ENCODE assay signal across 25 cellular contexts in the genomic region with DNA sequence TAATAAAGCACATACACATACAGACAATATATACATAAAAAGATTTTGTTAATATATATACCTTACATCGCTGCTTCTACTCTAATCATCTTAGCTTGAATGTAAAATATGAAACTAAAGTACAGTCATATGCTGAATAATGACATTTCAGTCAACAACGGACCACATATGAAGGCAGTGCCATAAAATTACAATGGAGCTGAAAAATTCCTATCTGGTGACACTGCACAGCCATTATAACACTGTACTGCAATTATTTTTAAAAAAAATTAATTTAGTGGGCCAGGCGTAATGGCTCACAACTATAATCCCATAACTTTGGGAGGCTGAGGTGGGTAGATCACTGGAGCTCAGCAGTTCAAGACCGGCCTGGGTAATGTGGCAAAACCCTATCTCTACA.
A peak's percentile ranks its signal among the peaks of the same experiment; 100 is the strongest.
DNase-seq lines count a peak whose midpoint lies in the region; ATAC-seq and TF ChIP-seq lines count a peak whose summit lies in the region.
"Had no signal": no experiment of that assay in that cellular context is flagged by ENCODE, and none has a peak within 500 bp of the region (broad histone marks: within the 10 kb centered on the region; RNA-seq: fewer than 3 reads in every experiment).

No MANE protein-coding gene starts in this region.

- no peaks in the 10 kb centered on the region for H3K9me3 ChIP-seq in GM23248 (ENCODE audit: low read depth)
- H3K9me3 ChIP-seq in trophoblast cell (ENCODE audit: insufficient read depth, low read depth, low read length): no peaks in the 10 kb centered on the region
- H3K9me3 ChIP-seq in PC-9 (ENCODE audit: insufficient read depth, low read depth): no peaks in the 10 kb centered on the region
- H3K9me3 ChIP-seq: A549 had no signal

- H3K4me3 ChIP-seq in GM23248 (no peak overlapping the region), astrocyte of the cerebellum (ENCODE audit: low read depth, low read length) (no peak overlapping the region), trophoblast cell (ENCODE audit: low read depth, low read length) (no peak overlapping the region), PC-9 (no peak overlapping the region)
- H3K4me3 ChIP-seq: A549, SK-N-MC had no signal

- no peak overlapping the region for H4K8ac ChIP-seq in trophoblast cell (ENCODE audit: low read depth, low read length)

- no peak overlapping the region for H2AK5ac ChIP-seq in trophoblast cell (ENCODE audit: low read length)

- H4K12ac ChIP-seq in trophoblast cell (ENCODE audit: low read depth, low read length): no peak overlapping the region

- DNase-seq in EL: peak; percentile 23
- peak; percentile 25 for DNase-seq in GM23248
- peak; percentile 8 for DNase-seq in astrocyte of the cerebellum (ENCODE audit: low read depth)
- peak in 1 of 2 donors; percentile 14 for DNase-seq in trophoblast cell
- DNase-seq in PC-9: no peak
- DNase-seq in activated gamma-delta T cell treated with Interleukin-2 at 50 U/mL for 16 hours: no peak
- DNase-seq: C1 segment of cervical spinal cord; CD4-positive, alpha-beta memory T cell; COR-L47; DMS53; HCEC 1CT; IMR-90; NCI-H1092 treated with DMSO at 0.1 percent for 48 hours; NCI-H1436; NCI-H187; NCI-H524 treated with DMSO at 0.1 percent for 48 hours; NCI-H774; NK-92 treated with Interleukin-12 subunit alpha and Interleukin-12 subunit beta, amount 100 ng/mL, for 24 hours; SHP77 treated with DMSO at 0.1 percent for 48 hours had no signal

- H3F3A ChIP-seq in GM23248 (ENCODE audit: insufficient read depth) (peaks cover 7% of the 10 kb centered on the region; the same call in 1 of the 2 replicates), PC-9 (ENCODE audit: insufficient read depth, low read depth) (peaks cover 2% of the 10 kb centered on the region; the same call in 1 of the 2 replicates)

- H3K9me2 ChIP-seq in GM23248 (ENCODE audit: insufficient read depth) (no peaks in the 10 kb centered on the region), PC-9 (ENCODE audit: insufficient read depth) (no peaks in the 10 kb centered on the region)

- H2BK120ac ChIP-seq in trophoblast cell (ENCODE audit: insufficient read depth, low read length, poor library complexity): no peak overlapping the region

- no peaks in the 10 kb centered on the region for H3K27me3 ChIP-seq in GM23248 (replicated peaks; ENCODE audit: insufficient read depth)
- no peaks in the 10 kb centered on the region for H3K27me3 ChIP-seq in trophoblast cell (ENCODE audit: insufficient read depth, low read length)
- no peaks in the 10 kb centered on the region for H3K27me3 ChIP-seq in PC-9 (ENCODE audit: insufficient read depth, low read depth)

- H2BK5ac ChIP-seq in trophoblast cell (ENCODE audit: low read depth, low read length, poor library complexity): no peak overlapping the region

- BruUV-seq in PC-9 (replicated peaks; lab: Mats Ljungman, UMichigan): no TSS peak

- TF ChIP-seq CTCF in astrocyte of the cerebellum (IDR thresholded peaks at IDR 0.05; ENCODE audit: low read depth, low read length, missing control alignments) (no peak), PC-9 (conservative IDR thresholded peaks at IDR 0.05) (no peak)

- no peak overlapping the region for H2BK12ac ChIP-seq in trophoblast cell (ENCODE audit: low read length)

- intact Hi-C loops in PC-9 (cut with micrococcal nuclease; ENCODE audit: unreplicated experiment): no loop called here

- H3K4me2 ChIP-seq in GM23248 (ENCODE audit: unreplicated experiment): no peak overlapping the region
- no peak overlapping the region for H3K4me2 ChIP-seq in trophoblast cell (ENCODE audit: low read length)
- H3K4me2 ChIP-seq in PC-9: no peak overlapping the region
- H3K4me2 ChIP-seq: A549, KMS-11 had no signal

- POLR2A ChIA-PET in PC-9 (lab: Charles Lee; ENCODE audit: unreplicated experiment): interaction anchor here (0.5 kb wide), 1 partner anchor 288 kb away, joined by 8 read pairs; no protein-coding TSS in a partner anchor

- no peak overlapping the region for H4K91ac ChIP-seq in trophoblast cell (ENCODE audit: low read depth, low read length)

- H4K20me1 ChIP-seq in GM23248 (ENCODE audit: insufficient read depth) (peaks cover 5% of the 10 kb centered on the region; the same call in 1 of the 2 replicates), PC-9 (ENCODE audit: insufficient read depth) (no peaks in the 10 kb centered on the region)

- H3K23ac ChIP-seq in trophoblast cell (ENCODE audit: low read length): no peak overlapping the region

- CTCF ChIA-PET in PC-9 (lab: Charles Lee): no interaction called here

- no peak overlapping the region for H3K14ac ChIP-seq in trophoblast cell (ENCODE audit: low read length)

- peaks cover 100% of the 10 kb centered on the region for H3K79me2 ChIP-seq in GM23248 (ENCODE audit: insufficient read depth)
- peaks cover 3% of the 10 kb centered on the region for H3K79me2 ChIP-seq in trophoblast cell (ENCODE audit: control insufficient read depth, insufficient read depth, low read length, poor library complexity)
- H3K79me2 ChIP-seq in PC-9 (ENCODE audit: low read depth): peaks cover 7% of the 10 kb centered on the region; the same call in 1 of the 2 replicates

- in situ Hi-C loops in GM23248 (cut with MboI): no loop called here
- in situ Hi-C loops in astrocyte of the cerebellum (cut with HindIII; ENCODE audit: low sequenced_read_pairs): no loop called here

- H2AFZ ChIP-seq in GM23248: no peak overlapping the region
- no peak overlapping the region for H2AFZ ChIP-seq in trophoblast cell (ENCODE audit: insufficient read depth, low read length, poor library complexity)
- H2AFZ ChIP-seq in PC-9: no peak overlapping the region

- no peak overlapping the region for H3K27ac ChIP-seq in GM23248
- no peak overlapping the region for H3K27ac ChIP-seq in trophoblast cell (ENCODE audit: low read depth, low read length)
- no peak overlapping the region for H3K27ac ChIP-seq in PC-9
- H3K27ac ChIP-seq: A549, KMS-11, RWPE1, SK-N-MC had no signal

- H3K4me1 ChIP-seq in GM23248 (ENCODE audit: insufficient read depth) (0 out of 2 replicates have a peak, but pooled peaks cover 4% of the 10 kb centered on the region), trophoblast cell (ENCODE audit: control insufficient read depth in 1 of 2, insufficient read depth in 2 of 2, low read length in 2 of 2) (no peaks in the 10 kb centered on the region), PC-9 (replicated peaks; ENCODE audit: insufficient read depth) (no peaks in the 10 kb centered on the region)

- no peak overlapping the region for H3K4ac ChIP-seq in trophoblast cell (ENCODE audit: low read depth, low read length)

- WGBS in GM23248 (ENCODE audit: low coverage in 1 of 2, low lambda C conversion rate in 2 of 2, missing lambda C conversion rate in 2 of 2), 2 experiments: 80 to 83% methylated on average over 4 of the region's 4 CpGs
- WGBS in trophoblast cell (ENCODE audit: extremely low coverage, insufficient coverage, insufficient read length): no CpG with 5 or more reads among the region's 4 CpGs

- H3K9ac ChIP-seq in GM23248: no peak overlapping the region
- no peak overlapping the region for H3K9ac ChIP-seq in trophoblast cell (ENCODE audit: low read length)
- H3K9ac ChIP-seq: KMS-11 had no signal

- H3K18ac ChIP-seq in trophoblast cell (ENCODE audit: low read length): peak overlapping the region; percentile 59

- ATAC-seq in HG03565 (IDR thresholded peaks at IDR 0.05; ENCODE audit: unreplicated experiment): no peak
- ATAC-seq: A549, Panc1 had no signal

- no peaks in the 10 kb centered on the region for H3K79me1 ChIP-seq in trophoblast cell (ENCODE audit: low read length)

- H3K36me3 ChIP-seq in GM23248 (ENCODE audit: low read depth) (no peaks in the 10 kb centered on the region), trophoblast cell (ENCODE audit: control insufficient read depth in 1 of 2, insufficient read depth in 2 of 2, low read length in 2 of 2) (no peaks in the 10 kb centered on the region), PC-9 (ENCODE audit: low read depth) (no peaks in the 10 kb centered on the region)

Comparison
In these comparisons a context has a peak if more than half of its experiments do, and no peak if none do; other contexts are left out.
1. DNase-seq: peak in EL (single experiment), GM23248 (single experiment) and astrocyte of the cerebellum (single experiment); none in PC-9 (0 of 2) and activated gamma-delta T cell treated with Interleukin-2 at 50 U/mL for 16 hours (single experiment).